Comparison of ENCODE assay signal across 1 cellular context in the genomic region with DNA sequence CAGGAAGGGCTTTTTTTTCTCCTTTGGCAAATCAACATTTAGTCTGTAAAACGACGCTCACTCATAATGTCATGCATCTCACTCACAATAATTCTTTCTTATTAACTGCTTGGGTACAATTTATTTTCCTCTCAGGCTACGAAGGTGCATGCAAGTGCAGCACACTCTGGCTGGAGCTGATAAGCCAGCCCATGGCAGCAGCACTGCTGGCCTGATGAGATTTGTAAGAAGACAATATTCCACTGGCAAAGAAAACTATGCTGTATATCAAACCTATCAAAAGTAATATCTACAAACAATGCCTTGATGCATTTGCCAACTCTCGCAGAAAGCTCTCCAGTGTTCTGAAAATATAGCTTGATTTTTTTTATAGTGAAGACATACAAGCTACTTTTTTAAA.
TF ChIP-seq lines count a peak whose summit lies in the region.

No MANE protein-coding gene starts in this region.

TF ChIP-seq in K562, 482 proteins besides CTCF, POLR2A, EP300 and RAD21 (continued from another document):
- TF ChIP-seq TRIM24 (IDR thresholded peaks at IDR 0.05) (peak in 1 of 2 experiments; percentile 56; a peak in 1 of 4 replicates), MCM2 (IDR thresholded peaks at IDR 0.05; ENCODE audit: low read depth) (no peak), CBX3 (IDR thresholded peaks at IDR 0.05; ENCODE audit: borderline replicate concordance in 1 of 2, low read length in 2 of 2) (peak in 1 of 2 experiments; percentile 48; a peak in 1 of 3 replicates)
- TF ChIP-seq, protein P1, sequence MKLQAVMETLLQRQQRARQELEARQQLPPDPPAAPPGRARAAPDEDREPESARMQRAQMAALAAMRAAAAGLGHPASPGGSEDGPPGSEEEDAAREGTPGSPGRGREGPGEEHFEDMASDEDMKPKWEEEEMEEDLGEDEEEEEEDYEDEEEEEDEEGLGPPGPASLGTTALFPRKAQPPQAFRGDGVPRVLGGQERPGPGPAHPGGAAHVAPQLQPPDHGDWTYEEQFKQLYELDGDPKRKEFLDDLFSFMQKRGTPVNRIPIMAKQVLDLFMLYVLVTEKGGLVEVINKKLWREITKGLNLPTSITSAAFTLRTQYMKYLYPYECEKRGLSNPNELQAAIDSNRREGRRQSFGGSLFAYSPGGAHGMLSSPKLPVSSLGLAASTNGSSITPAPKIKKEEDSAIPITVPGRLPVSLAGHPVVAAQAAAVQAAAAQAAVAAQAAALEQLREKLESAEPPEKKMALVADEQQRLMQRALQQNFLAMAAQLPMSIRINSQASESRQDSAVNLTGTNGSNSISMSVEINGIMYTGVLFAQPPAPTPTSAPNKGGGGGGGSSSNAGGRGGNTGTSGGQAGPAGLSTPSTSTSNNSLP (IDR thresholded peaks at IDR 0.05; ENCODE audit: borderline replicate concordance, low read depth, low read length) = peak; percentile 41; the same call in 1 of the 2 replicates
- TF ChIP-seq, protein P2, sequence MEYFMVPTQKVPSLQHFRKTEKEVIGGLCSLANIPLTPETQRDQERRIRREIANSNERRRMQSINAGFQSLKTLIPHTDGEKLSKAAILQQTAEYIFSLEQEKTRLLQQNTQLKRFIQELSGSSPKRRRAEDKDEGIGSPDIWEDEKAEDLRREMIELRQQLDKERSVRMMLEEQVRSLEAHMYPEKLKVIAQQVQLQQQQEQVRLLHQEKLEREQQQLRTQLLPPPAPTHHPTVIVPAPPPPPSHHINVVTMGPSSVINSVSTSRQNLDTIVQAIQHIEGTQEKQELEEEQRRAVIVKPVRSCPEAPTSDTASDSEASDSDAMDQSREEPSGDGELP (CRISPR knock-in tag; IDR thresholded peaks at IDR 0.05; ENCODE audit: borderline replicate concordance) = no peak
TF ChIP-seq in K562: peak in this region for 33.
